In genomic region chr10:84291389-84291788, GRCh38 we compare ENCODE assay signal across 2 cellular contexts.
TF ChIP-seq lines count a peak whose summit lies in the region.

No MANE protein-coding gene starts in this region.

TF ChIP-seq in K562, 482 proteins besides CTCF, POLR2A, EP300 and RAD21 (continued from another document and continues in another):
- TF ChIP-seq AFF4 (CRISPR knock-in tag; IDR thresholded peaks at IDR 0.05) (0 out of 2 replicates have a peak, but pooled peaks have one; percentile 27), NKRF (IDR thresholded peaks at IDR 0.05; ENCODE audit: borderline replicate concordance) (peak; percentile 62; the same call in 1 of the 2 replicates), SIRT6 (IDR thresholded peaks at IDR 0.05; ENCODE audit: low read depth, low read length) (no peak), FOXP4 (CRISPR knock-in tag; IDR thresholded peaks at IDR 0.05; ENCODE audit: borderline replicate concordance) (no peak; the same call in 1 of the 2 replicates), SNIP1 (IDR thresholded peaks at IDR 0.05; ENCODE audit: low read depth) (no peak), MAFF (IDR thresholded peaks at IDR 0.05; ENCODE audit: low read length) (no peak), U2AF2 (optimal IDR thresholded peaks at IDR 0.05; ENCODE audit: low read depth, low read length) (no peak), FOXO4 (CRISPR knock-in tag; IDR thresholded peaks at IDR 0.05) (no peak), FOXA1 (IDR thresholded peaks at IDR 0.05; ENCODE audit: borderline replicate concordance) (no peak), TOE1 (IDR thresholded peaks at IDR 0.05; ENCODE audit: borderline replicate concordance) (no peak), TOE1 (CRISPR knock-in tag; IDR thresholded peaks at IDR 0.05; ENCODE audit: borderline replicate concordance, low read depth) (0 out of 2 replicates have a peak, but pooled peaks have one; percentile 29), CREB1 (IDR thresholded peaks at IDR 0.05) (no peak), CREB1 (CRISPR knock-in tag; IDR thresholded peaks at IDR 0.05) (peak; percentile 57), MCM2 (IDR thresholded peaks at IDR 0.05; ENCODE audit: low read depth) (no peak), LCOR (CRISPR knock-in tag; IDR thresholded peaks at IDR 0.05) (0 out of 2 replicates have a peak, but pooled peaks have one; percentile 62)

TF ChIP-seq in HepG2, 621 proteins besides CTCF, POLR2A, EP300 and RAD21 (continued from another document):
- peak; percentile 24; the same call in 1 of the 2 replicates for TF ChIP-seq PRDM15 (CRISPR knock-in tag; IDR thresholded peaks at IDR 0.05)
- TF ChIP-seq DRAP1 (CRISPR knock-in tag; IDR thresholded peaks at IDR 0.05), result peak; percentile 44; the same call in 1 of the 2 replicates
- TF ChIP-seq ZBTB43 (CRISPR knock-in tag; conservative IDR thresholded peaks at IDR 0.05), result peak; percentile 90
- TF ChIP-seq CCDC6 (CRISPR knock-in tag; IDR thresholded peaks at IDR 0.05), result no peak
- TF ChIP-seq FOSL2 (CRISPR knock-in tag; IDR thresholded peaks at IDR 0.05), result peak; percentile 43; the same call in 1 of the 2 replicates
- TF ChIP-seq ZSCAN12 (CRISPR knock-in tag; IDR thresholded peaks at IDR 0.05), result 0 out of 2 replicates have a peak, but pooled peaks have one; percentile 56
- TF ChIP-seq SAP130 (CRISPR knock-in tag; IDR thresholded peaks at IDR 0.05; ENCODE audit: low read depth), result peak; percentile 84
- TF ChIP-seq NFAT5 (CRISPR knock-in tag; IDR thresholded peaks at IDR 0.05), result peak; percentile 68; the same call in 1 of the 2 replicates
- TF ChIP-seq XBP1 (CRISPR knock-in tag; IDR thresholded peaks at IDR 0.05), result 0 out of 2 replicates have a peak, but pooled peaks have one; percentile 65
- TF ChIP-seq HOXA5 (CRISPR knock-in tag; IDR thresholded peaks at IDR 0.05), result peak; percentile 81
- TF ChIP-seq ZNF484 (CRISPR knock-in tag; IDR thresholded peaks at IDR 0.05; ENCODE audit: borderline replicate concordance, low read depth), result no peak
- 0 out of 2 replicates have a peak, but pooled peaks have one; percentile 38 for TF ChIP-seq TOE1 (CRISPR knock-in tag; IDR thresholded peaks at IDR 0.05)
- TF ChIP-seq MTF1 (CRISPR knock-in tag; IDR thresholded peaks at IDR 0.05), result peak; percentile 72; the same call in 1 of the 2 replicates
- TF ChIP-seq FOXM1 (CRISPR knock-in tag; IDR thresholded peaks at IDR 0.05), result peak; percentile 67; the same call in 1 of the 2 replicates
- TF ChIP-seq POLR2AphosphoS2 (IDR thresholded peaks at IDR 0.05; ENCODE audit: low read depth, low read length), result no peak
- TF ChIP-seq MLXIP (CRISPR knock-in tag; IDR thresholded peaks at IDR 0.05; ENCODE audit: borderline replicate concordance), result 0 out of 2 replicates have a peak, but pooled peaks have one; percentile 18
- TF ChIP-seq MTA1 (CRISPR knock-in tag; IDR thresholded peaks at IDR 0.05; ENCODE audit: borderline replicate concordance), result no peak
- no peak for TF ChIP-seq POGZ (CRISPR knock-in tag; IDR thresholded peaks at IDR 0.05)
- no peak for TF ChIP-seq PAF1 (CRISPR knock-in tag; IDR thresholded peaks at IDR 0.05)
